7 cellular contexts compared by ENCODE assay signal in genomic region chr19:30784850-30785459, GRCh38.
DNase-seq lines count a peak whose midpoint lies in the region; ATAC-seq, FAIRE-seq and TF ChIP-seq lines count a peak whose summit lies in the region.

No MANE protein-coding gene starts in this region.

- H2AFZ ChIP-seq in neural progenitor cell (replicated peaks) = no peak overlapping the region

- H3K9ac ChIP-seq in neural progenitor cell = no peak overlapping the region

- TF ChIP-seq POLR2A in GM12891 (IDR thresholded peaks at IDR 0.05; ENCODE audit: low read depth, low read length) (no peak), erythroblast (IDR thresholded peaks at IDR 0.05; ENCODE audit: low read length) (no peak)

- H3K4me3 ChIP-seq in neural progenitor cell = no peak overlapping the region
- no peak overlapping the region for H3K4me3 ChIP-seq in thoracic aorta

- peak; percentile 50 for DNase-seq in GM12891 (ENCODE audit: insufficient read length, low spot score)
- DNase-seq in NCI-H446 (lab: John Stamatoyannopoulos, UW) = peak; percentile 9 to 47
- peak; percentile 74 for DNase-seq in activated CD8-positive, alpha-beta T cell treated with anti-CD3 and anti-CD28 coated beads for 36 hours
- DNase-seq in erythroblast (lab: John Stamatoyannopoulos, UW) = peak; percentile 45 to 72
- peak; percentile 55 for DNase-seq in neural progenitor cell (ENCODE audit: low spot score)
- DNase-seq in thoracic aorta (ENCODE audit: low spot score) = no peak
- DNase-seq in NCI-H128 (lab: John Stamatoyannopoulos, UW; ENCODE audit: unreplicated experiment) = no peak

- no peak overlapping the region for H3K27ac Mint-ChIP-seq in activated CD8-positive, alpha-beta T cell treated with anti-CD3 and anti-CD28 coated beads for 36 hours
- H3K27ac Mint-ChIP-seq in neural progenitor cell = no peak overlapping the region

- intact Hi-C loops in activated CD8-positive, alpha-beta T cell treated with anti-CD3 and anti-CD28 coated beads for 36 hours (cut with micrococcal nuclease) = loop anchor here (10.0 kb wide), 1 partner anchor 570 kb away; no protein-coding TSS in a partner anchor

- H4K20me1 ChIP-seq in neural progenitor cell (ENCODE audit: low read depth) = no peaks in the 10 kb centered on the region

- H3K9me3 ChIP-seq in neural progenitor cell (ENCODE audit: low read depth) (no peaks in the 10 kb centered on the region), thoracic aorta (no peaks in the 10 kb centered on the region)

- H3K4me1 Mint-ChIP-seq in activated CD8-positive, alpha-beta T cell treated with anti-CD3 and anti-CD28 coated beads for 36 hours (ENCODE audit: low read depth) = no peaks in the 10 kb centered on the region
- no peaks in the 10 kb centered on the region for H3K4me1 Mint-ChIP-seq in neural progenitor cell

- H3K4me2 ChIP-seq in neural progenitor cell = no peak overlapping the region

- H3K4me3 Mint-ChIP-seq in activated CD8-positive, alpha-beta T cell treated with anti-CD3 and anti-CD28 coated beads for 36 hours = no peak overlapping the region
- H3K4me3 Mint-ChIP-seq in neural progenitor cell = no peak overlapping the region

- no peak overlapping the region for H3K27ac ChIP-seq in neural progenitor cell
- H3K27ac ChIP-seq in thoracic aorta = no peak overlapping the region

- H3K36me3 Mint-ChIP-seq in activated CD8-positive, alpha-beta T cell treated with anti-CD3 and anti-CD28 coated beads for 36 hours (ENCODE audit: low read depth) = no peaks in the 10 kb centered on the region
- no peaks in the 10 kb centered on the region for H3K36me3 Mint-ChIP-seq in neural progenitor cell

- H3K4me1 ChIP-seq in neural progenitor cell (no peaks in the 10 kb centered on the region), thoracic aorta (ENCODE audit: control insufficient read depth in 1 of 2, low read depth in 2 of 2) (no peaks in the 10 kb centered on the region)

- peak; percentile 38 for TF ChIP-seq CTCF in activated CD8-positive, alpha-beta T cell treated with anti-CD3 and anti-CD28 coated beads for 36 hours (IDR thresholded peaks at IDR 0.05)
- TF ChIP-seq CTCF in neural progenitor cell (IDR thresholded peaks at IDR 0.05) (peak; percentile 70), thoracic aorta (IDR thresholded peaks at IDR 0.05) (peak; percentile 15)

- H3K27me3 Mint-ChIP-seq in activated CD8-positive, alpha-beta T cell treated with anti-CD3 and anti-CD28 coated beads for 36 hours = peaks cover 5% of the 10 kb centered on the region
- no peaks in the 10 kb centered on the region for H3K27me3 Mint-ChIP-seq in neural progenitor cell (ENCODE audit: insufficient read depth, low read depth)

- H3K36me3 ChIP-seq in neural progenitor cell (no peaks in the 10 kb centered on the region), thoracic aorta (no peaks in the 10 kb centered on the region)

- H3K79me2 ChIP-seq in neural progenitor cell (ENCODE audit: low read depth) = no peaks in the 10 kb centered on the region

- no peaks in the 10 kb centered on the region for H3K9me3 Mint-ChIP-seq in activated CD8-positive, alpha-beta T cell treated with anti-CD3 and anti-CD28 coated beads for 36 hours
- H3K9me3 Mint-ChIP-seq in neural progenitor cell = no peaks in the 10 kb centered on the region

- CTCF ChIA-PET in activated CD8-positive, alpha-beta T cell treated with anti-CD3 and anti-CD28 coated beads for 36 hours (lab: Charles Lee) = interaction anchor here (0.9 to 2.7 kb wide), 5 partner anchors 9 to 1440 kb away, joined by 3 to 17 read pairs (median 4); no protein-coding TSS in a partner anchor

- POLR2A ChIA-PET in activated CD8-positive, alpha-beta T cell treated with anti-CD3 and anti-CD28 coated beads for 36 hours (lab: Charles Lee) = no interaction called here

- H3K27me3 ChIP-seq in neural progenitor cell = no peaks in the 10 kb centered on the region
- H3K27me3 ChIP-seq in thoracic aorta (replicated peaks; ENCODE audit: insufficient read depth) = no peaks in the 10 kb centered on the region

- FAIRE-seq in GM12891 (lab: Jason Lieb, UNC) = no peak

- H3F3A ChIP-seq in neural progenitor cell (ENCODE audit: low read depth) = no peaks in the 10 kb centered on the region

- peak; percentile 42 for ATAC-seq in activated CD8-positive, alpha-beta T cell treated with anti-CD3 and anti-CD28 coated beads for 36 hours
- ATAC-seq in thoracic aorta (ENCODE audit: insufficient number of reproducible peaks, low FRiP score, low read depth) = no peak

TF ChIP-seq in GM12891, 5 proteins besides CTCF, POLR2A, EP300 and RAD21:
- no peak for TF ChIP-seq POLR2AphosphoS5 (IDR thresholded peaks at IDR 0.05; ENCODE audit: low read depth, low read length)

Comparison
In these comparisons a context has a peak if more than half of its experiments do, and no peak if none do; other contexts are left out.
1. DNase-seq: peak in GM12891 (single experiment), NCI-H446 (2 of 2), activated CD8-positive, alpha-beta T cell treated with anti-CD3 and anti-CD28 coated beads for 36 hours (single experiment), erythroblast (2 of 2) and neural progenitor cell (single experiment); none in thoracic aorta (single experiment) and NCI-H128 (single experiment).
2. CTCF ChIP-seq: peak in every context shown above with its lines; median percentile 70 in neural progenitor cell; 38 in activated CD8-positive, alpha-beta T cell treated with anti-CD3 and anti-CD28 coated beads for 36 hours; 15 in thoracic aorta.